ENCODE assay signal across 15 cellular contexts in genomic region chr4:6731301-6731641, GRCh38. TPM values are rescaled to one million over a fixed set of nuclear protein-coding genes. Genes with fewer than 3 reads are reported as not detected.
"Had no signal": no experiment of that assay in that cellular context is flagged by ENCODE, and none has a peak within 500 bp of the region (broad histone marks: within the 10 kb centered on the region; RNA-seq: fewer than 3 reads in every experiment).

No MANE protein-coding gene starts in this region.

- H3K9me3 Mint-ChIP-seq: activated CD4-positive, alpha-beta memory T cell treated with anti-CD3 and anti-CD28 coated beads for 36 hours; activated T-cell treated with anti-CD3 and anti-CD28 coated beads, Interleukin-2, amount 50 U/mL, for 72 hours; naive thymus-derived CD8-positive, alpha-beta T cell had no signal

- H3K36me3 ChIP-seq: gastroesophageal sphincter, left ventricle myocardium inferior, neutrophil had no signal

- H3K27ac Mint-ChIP-seq: activated CD4-positive, alpha-beta memory T cell treated with anti-CD3 and anti-CD28 coated beads for 36 hours; activated naive CD8-positive, alpha-beta T cell; activated T-cell treated with anti-CD3 and anti-CD28 coated beads, Interleukin-2, amount 50 U/mL, for 72 hours had no signal

- H3K4me3 Mint-ChIP-seq: activated CD4-positive, alpha-beta memory T cell treated with anti-CD3 and anti-CD28 coated beads for 36 hours; activated naive CD8-positive, alpha-beta T cell; activated T-cell treated with anti-CD3 and anti-CD28 coated beads, Interleukin-2, amount 50 U/mL, for 72 hours; naive thymus-derived CD8-positive, alpha-beta T cell had no signal

- H3K27ac ChIP-seq: neutrophil had no signal

- FAIRE-seq: keratinocyte had no signal

- ATAC-seq: activated T-cell treated with anti-CD3 and anti-CD28 coated beads, Interleukin-2, amount 50 U/mL, for 72 hours; gastroesophageal sphincter; mucosa of descending colon; naive thymus-derived CD8-positive, alpha-beta T cell had no signal

- H3K27me3 Mint-ChIP-seq: activated CD4-positive, alpha-beta memory T cell treated with anti-CD3 and anti-CD28 coated beads for 36 hours; activated naive CD8-positive, alpha-beta T cell; naive thymus-derived CD8-positive, alpha-beta T cell had no signal

- DNase-seq: activated CD4-positive, alpha-beta memory T cell treated with anti-CD3 and anti-CD28 coated beads for 36 hours; activated gamma-delta T cell; activated T-cell treated with anti-CD3 and anti-CD28 coated beads, Interleukin-2, amount 50 U/mL, for 72 hours; cerebellar nuclear complex; left ventricle myocardium inferior; mucosa of descending colon; naive thymus-derived CD8-positive, alpha-beta T cell; stimulated activated CD4-positive, alpha-beta T cell treated with anti-CD3 and anti-CD28 coated beads, Interleukin-15, amount 100 ng/mL, for 24 hours; stimulated activated CD4-positive, alpha-beta T cell treated with anti-CD3 and anti-CD28 coated beads, Interleukin-4, amount 100 ng/mL, for 1 hour; stimulated activated naive CD4-positive, alpha-beta T cell had no signal

- H3K4me3 ChIP-seq: gastroesophageal sphincter, left ventricle myocardium inferior, mucosa of descending colon had no signal

- H3K9me3 ChIP-seq: gastroesophageal sphincter, left ventricle myocardium inferior, mucosa of descending colon, neutrophil had no signal

- H3K36me3 Mint-ChIP-seq: activated CD4-positive, alpha-beta memory T cell treated with anti-CD3 and anti-CD28 coated beads for 36 hours; activated naive CD8-positive, alpha-beta T cell; brain; naive thymus-derived CD8-positive, alpha-beta T cell had no signal

- H3K27me3 ChIP-seq: gastroesophageal sphincter, neutrophil had no signal

RNA-seq across cellular contexts. Expression of gene S100P, which starts 37.6 kb away (rescaled TPM):
- total RNA-seq: left ventricle myocardium inferior had no signal
